8 cellular contexts compared by ENCODE assay signal in the genomic region with DNA sequence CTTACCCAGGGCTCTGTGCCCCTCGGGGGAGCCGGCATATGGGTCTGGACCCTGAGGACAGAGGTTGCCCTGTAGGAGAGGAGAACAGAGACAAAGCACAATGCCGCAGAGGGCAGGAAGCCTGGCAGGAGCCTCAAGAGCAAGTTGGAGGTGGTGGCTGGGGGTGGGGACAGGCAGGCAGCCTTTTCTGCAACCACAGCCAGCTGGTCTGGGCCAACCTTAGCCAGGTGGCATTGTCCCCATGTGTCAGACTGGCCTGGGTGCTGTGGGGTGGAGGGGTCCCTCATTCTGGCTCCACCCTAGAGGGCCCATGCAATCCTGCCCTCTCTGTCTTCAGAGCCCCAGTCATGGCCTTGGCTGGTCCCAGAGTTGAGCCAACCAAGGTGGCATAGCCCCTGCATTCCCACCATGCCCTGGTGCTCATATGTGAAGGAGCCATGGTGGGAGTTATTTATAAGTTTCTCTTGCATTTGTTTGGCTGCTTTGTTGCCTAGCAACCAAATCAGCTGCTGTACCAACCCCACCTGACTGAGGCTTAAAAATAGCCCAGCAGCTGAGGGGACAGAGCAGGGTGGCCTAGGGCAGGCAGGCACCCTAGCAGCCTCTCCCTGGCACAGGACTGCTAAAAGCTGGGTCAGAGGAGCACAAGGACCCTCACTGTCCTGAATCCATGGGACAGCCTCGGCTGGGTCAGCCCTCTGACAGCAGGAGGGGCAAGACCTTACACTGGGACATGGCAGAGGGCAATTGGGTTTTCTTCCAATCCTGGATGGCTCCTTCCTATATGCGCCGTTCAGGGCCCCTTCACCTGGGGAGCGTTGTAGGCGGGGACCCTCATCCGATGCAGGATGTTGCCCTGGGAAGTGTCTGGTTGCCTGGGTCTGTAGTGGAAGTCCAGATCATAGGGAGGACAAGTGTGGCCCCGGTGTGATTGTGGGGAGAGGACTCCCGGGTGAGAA. TPM values are rescaled to one million over a fixed set of nuclear protein-coding genes. Genes with fewer than 3 reads are reported as not detected.
DNase-seq lines count a peak whose midpoint lies in the region; ATAC-seq and TF ChIP-seq lines count a peak whose summit lies in the region.

No MANE protein-coding gene starts in this region.

- H3K27me3 Mint-ChIP-seq in endodermal cell (ENCODE audit: insufficient read depth), result no peaks in the 10 kb centered on the region
- no peaks in the 10 kb centered on the region for H3K27me3 Mint-ChIP-seq in nephron progenitor cell (ENCODE audit: low read depth, poor library complexity)

- H3K27ac Mint-ChIP-seq in endodermal cell (peak overlapping the region; percentile 48), nephron progenitor cell (peak overlapping the region; percentile 80)

- ATAC-seq in HG03045 (IDR thresholded peaks at IDR 0.05; ENCODE audit: unreplicated experiment), result no peak

- H3K36me3 Mint-ChIP-seq in endodermal cell (ENCODE audit: low read depth), result peaks cover 71% of the 10 kb centered on the region
- peaks cover 48% of the 10 kb centered on the region for H3K36me3 Mint-ChIP-seq in nephron progenitor cell (ENCODE audit: low read depth)

- peaks cover 15% of the 10 kb centered on the region for H3K4me1 Mint-ChIP-seq in endodermal cell
- H3K4me1 Mint-ChIP-seq in nephron progenitor cell, result peaks cover 42% of the 10 kb centered on the region

- no peaks in the 10 kb centered on the region for H3K9me3 ChIP-seq in ES-I3 (ENCODE audit: control insufficient read depth, insufficient read depth, low read length)
- no peaks in the 10 kb centered on the region for H3K9me3 ChIP-seq in endodermal cell (ENCODE audit: control insufficient read depth, low read length)
- no peaks in the 10 kb centered on the region for H3K9me3 ChIP-seq in MG63

- H3K27ac ChIP-seq in endodermal cell (ENCODE audit: low read depth, low read length), result no peak overlapping the region

- H3K4me3 Mint-ChIP-seq in endodermal cell (no peak overlapping the region), nephron progenitor cell (no peak overlapping the region)

- H3K27me3 ChIP-seq in endodermal cell (ENCODE audit: control insufficient read depth, insufficient read depth, low read length, poor library complexity, severe bottlenecking) (no peaks in the 10 kb centered on the region), MG63 (no peaks in the 10 kb centered on the region)

- peak overlapping the region; percentile 30; the same call in 1 of the 2 replicates for H3K9ac ChIP-seq in ES-I3 (ENCODE audit: low read depth, low read length)
- no peak overlapping the region for H3K9ac ChIP-seq in endodermal cell (ENCODE audit: extremely low read depth, low read length, poor library complexity, severe bottlenecking)

- in situ Hi-C loops in ACHN (cut with HindIII; ENCODE audit: low pct_ligation_motif_present, low pct_unique_long_range_greater_than_20kb, low sequenced_read_pairs), result no loop called here

- H3K9me3 Mint-ChIP-seq in endodermal cell, result no peaks in the 10 kb centered on the region
- H3K9me3 Mint-ChIP-seq in nephron progenitor cell, result no peaks in the 10 kb centered on the region

- DNase-seq in NCI-H2107 treated with DMSO at 0.1 percent for 48 hours (lab: John Stamatoyannopoulos, UW; ENCODE audit: unreplicated experiment) (peak; percentile 81), endodermal cell (peak; percentile 72), nephron progenitor cell (no peak), MG63 (no peak), NCI-H187 (lab: John Stamatoyannopoulos, UW) (no peak), ACHN (no peak)

- H3K4me3 ChIP-seq in endodermal cell (ENCODE audit: low read length) (no peak overlapping the region), MG63 (no peak overlapping the region)

- TF ChIP-seq CTCF in endodermal cell (conservative IDR thresholded peaks at IDR 0.05) (no peak), nephron progenitor cell (IDR thresholded peaks at IDR 0.05) (no peak)

- H3K4me1 ChIP-seq in ES-I3 (ENCODE audit: insufficient read depth, low read length), result peaks cover 28% of the 10 kb centered on the region; the same call in 1 of the 2 replicates
- H3K4me1 ChIP-seq in endodermal cell (ENCODE audit: control insufficient read depth, insufficient read depth, low read length), result peaks cover 6% of the 10 kb centered on the region

- WGBS in endodermal cell (ENCODE audit: insufficient coverage in 1 of 2, insufficient read length in 1 of 2), 2 experiments, result 92 to 96% methylated on average over 5 to 11 of the region's 11 CpGs

- H3K36me3 ChIP-seq in ES-I3 (ENCODE audit: insufficient read depth, low read length) (peaks cover 7% of the 10 kb centered on the region), endodermal cell (ENCODE audit: control insufficient read depth, insufficient read depth, low read length) (peaks cover 85% of the 10 kb centered on the region), MG63 (peaks cover 78% of the 10 kb centered on the region)

RNA-seq across cellular contexts. Expression of gene MAP7D1, which starts 19.5 kb away (rescaled TPM):
- 100 to 1,000 TPM; 119 to 120 TPM for total RNA-seq in endodermal cell
- 121 TPM for polyA plus RNA-seq in endodermal cell (2013, experiment 1 of 2)
- 114 TPM for polyA plus RNA-seq in endodermal cell (2013, experiment 2 of 2)
- total RNA-seq in MG63 (2014; rRNA removed; shearing (Covaris generic); ENCODE audit: low replicate concordance), result 104 and 154 TPM in 2 replicates

RNA-seq across cellular contexts. Expression of gene TRAPPC3, which starts 26.1 kb away (rescaled TPM):
- 10 to 100 TPM; 61.5 to 79.9 TPM for total RNA-seq in endodermal cell
- 69.1 TPM for polyA plus RNA-seq in endodermal cell (2013, experiment 1 of 2)
- polyA plus RNA-seq in endodermal cell (2013, experiment 2 of 2), result 71.4 TPM
- 158 and 194 TPM in 2 replicates for total RNA-seq in MG63 (2014; rRNA removed; shearing (Covaris generic); ENCODE audit: low replicate concordance)

RNA-seq across cellular contexts. Expression of gene THRAP3, which starts 48.8 kb away (rescaled TPM):
- 100 to 1,000 TPM; 145 to 165 TPM for total RNA-seq in endodermal cell
- polyA plus RNA-seq in endodermal cell (2013, experiment 1 of 2), result 110 TPM
- 105 TPM for polyA plus RNA-seq in endodermal cell (2013, experiment 2 of 2)
- 77.6 and 84.6 TPM in 2 replicates for total RNA-seq in MG63 (2014; rRNA removed; shearing (Covaris generic); ENCODE audit: low replicate concordance)

RNA-seq across cellular contexts. Expression of gene COL8A2, which starts 50.4 kb away (rescaled TPM):
- under 1 TPM; 0.18 to 0.40 TPM for total RNA-seq in endodermal cell
- 1.7 TPM for polyA plus RNA-seq in endodermal cell (2013, experiment 1 of 2)
- polyA plus RNA-seq in endodermal cell (2013, experiment 2 of 2), result 1.7 TPM
- total RNA-seq in MG63 (2014; rRNA removed; shearing (Covaris generic); ENCODE audit: low replicate concordance), result 0.99 and 1.4 TPM in 2 replicates

Comparison
In these comparisons a context has a peak if more than half of its experiments do, and no peak if none do; other contexts are left out.
1. DNase-seq: peak in NCI-H2107 treated with DMSO at 0.1 percent for 48 hours (single experiment) and endodermal cell (single experiment); none in nephron progenitor cell (single experiment), MG63 (single experiment), NCI-H187 (0 of 2) and ACHN (single experiment).